ENCODE assay signal across 14 cellular contexts in the genomic region with DNA sequence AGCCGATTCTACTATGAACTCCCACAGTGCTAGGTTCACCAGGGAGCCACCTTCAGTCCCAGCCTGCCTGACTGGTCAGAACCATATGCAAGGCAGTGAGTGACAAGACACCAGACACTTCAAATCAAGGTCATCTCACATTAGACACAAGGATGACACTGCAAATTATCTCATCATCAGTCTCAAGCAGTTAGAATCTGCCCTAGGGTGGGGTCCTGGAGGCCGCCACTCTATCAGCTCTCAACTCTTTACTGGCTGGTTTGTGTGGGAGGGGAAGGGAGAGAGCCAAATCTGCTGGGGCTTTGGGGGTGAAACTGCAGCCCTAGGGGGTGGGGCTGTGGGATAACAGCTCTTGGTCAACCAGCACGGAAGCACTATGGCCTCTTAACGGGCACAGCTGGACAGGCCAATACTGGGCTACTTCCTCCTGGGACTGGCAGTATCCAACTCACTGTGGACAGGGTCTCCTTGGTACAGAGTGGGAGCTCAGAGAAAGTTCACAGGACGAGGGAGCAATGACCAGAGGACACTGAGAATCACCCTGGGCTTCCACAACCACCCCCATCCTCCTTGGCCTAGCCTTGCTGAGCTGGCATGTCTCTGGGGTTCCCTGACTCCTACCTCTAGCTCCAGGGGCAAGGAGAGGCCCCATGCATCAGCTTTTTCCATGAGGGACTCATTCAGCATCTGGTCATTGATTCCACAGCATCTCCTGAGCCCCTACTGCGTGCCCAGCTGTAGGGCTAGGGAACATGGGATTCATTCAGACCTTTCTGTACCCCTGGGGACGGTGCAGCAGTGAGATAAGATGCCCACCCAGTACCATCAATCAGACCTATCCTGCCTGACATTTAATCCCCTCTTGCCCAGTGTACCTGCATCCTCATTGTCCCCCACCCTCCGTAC. TPM values are rescaled to one million over a fixed set of nuclear protein-coding genes. Genes with fewer than 3 reads are reported as not detected.
DNase-seq lines count a peak whose midpoint lies in the region; ATAC-seq and TF ChIP-seq lines count a peak whose summit lies in the region.
"Had no signal": no experiment of that assay in that cellular context is flagged by ENCODE, and none has a peak within 500 bp of the region (broad histone marks: within the 10 kb centered on the region; RNA-seq: fewer than 3 reads in every experiment).

No MANE protein-coding gene starts in this region.

- H3K9me3 ChIP-seq in RWPE2 (ENCODE audit: severe bottlenecking) (no peaks in the 10 kb centered on the region), right atrium auricular region (no peaks in the 10 kb centered on the region)
- H3K9me3 ChIP-seq: esophagus squamous epithelium, SK-N-SH had no signal

- TF ChIP-seq CTCF in RWPE2 (IDR thresholded peaks at IDR 0.05; ENCODE audit: poor library complexity, severe bottlenecking) (no peak), right atrium auricular region (IDR thresholded peaks at IDR 0.05) (no peak), GM13976 (IDR thresholded peaks at IDR 0.05; ENCODE audit: borderline replicate concordance, control extremely low read depth, extremely low read depth, insufficient read depth, missing control alignments) (no peak)

- no peak overlapping the region for H3K27ac ChIP-seq in RWPE2 (ENCODE audit: poor library complexity, severe bottlenecking)
- no peak overlapping the region for H3K27ac ChIP-seq in right atrium auricular region
- H3K27ac ChIP-seq: esophagus squamous epithelium had no signal

- in situ Hi-C loops in GM13976 (cut with MboI; ENCODE audit: low sequenced_read_pairs, unreplicated experiment): no loop called here

- H3K27me3 ChIP-seq in RWPE2 (ENCODE audit: insufficient read depth, poor library complexity, severe bottlenecking) (no peaks in the 10 kb centered on the region), right atrium auricular region (peaks cover 2 to 5% of the 10 kb centered on the region in 2 donors)

- ATAC-seq in RWPE2 (ENCODE audit: low read depth): no peak

- DNase-seq in CMK (ENCODE audit: low read depth) (peak; percentile 7), RWPE2 (ENCODE audit: low spot score) (peak; percentile 63), right atrium auricular region (ENCODE audit: low spot score) (peak; percentile 57), posterior vena cava (ENCODE audit: low spot score) (peak; percentile 67), T-helper 9 cell (no peak), NCI-H1417 (lab: John Stamatoyannopoulos, UW) (no peak), GM13976 (ENCODE audit: low spot score) (no peak)
- DNase-seq: activated CD4-positive, CD25-positive, alpha-beta regulatory T cell treated with anti-CD3 and anti-CD28 coated beads, Interleukin-2, amount 50 U/mL, for 72 hours; activated naive CD8-positive, alpha-beta T cell treated with anti-CD3 and anti-CD28 coated beads for 36 hours; esophagus squamous epithelium; HCEC 1CT had no signal

- no peaks in the 10 kb centered on the region for H3K36me3 ChIP-seq in RWPE2 (ENCODE audit: low read depth)
- H3K36me3 ChIP-seq in right atrium auricular region: no peaks in the 10 kb centered on the region

- intact Hi-C loops in posterior vena cava (cut with DNase I): no loop called here

- H3K4me3 ChIP-seq in RWPE2 (ENCODE audit: severe bottlenecking) (no peak overlapping the region), right atrium auricular region (no peak overlapping the region)
- H3K4me3 ChIP-seq: esophagus squamous epithelium had no signal

- no peaks in the 10 kb centered on the region for H3K4me1 ChIP-seq in RWPE2 (ENCODE audit: insufficient read depth, poor library complexity, severe bottlenecking)
- H3K4me1 ChIP-seq in right atrium auricular region: peaks cover 0 to 4% of the 10 kb centered on the region in 2 donors

RNA-seq across cellular contexts. Expression of gene GPRIN2, which starts 5.4 kb away (rescaled TPM):
- under 1 TPM; 0.26 to 0.67 TPM for total RNA-seq in right atrium auricular region
- total RNA-seq in posterior vena cava: not detected
- total RNA-seq: activated naive CD8-positive, alpha-beta T cell treated with anti-CD3 and anti-CD28 coated beads for 36 hours; CD4-positive, alpha-beta T cell; G401 had no signal

RNA-seq across cellular contexts. Expression of gene SYT15, which starts 27.9 kb away (rescaled TPM):
- total RNA-seq in right atrium auricular region (1 to 10 TPM; 1.5 to 2.7 TPM), posterior vena cava (1 to 10 TPM; 5.9 to 6.8 TPM)
- total RNA-seq: G401 had no signal

Comparison
In these comparisons a context has a peak if more than half of its experiments do, and no peak if none do; other contexts are left out.
1. DNase-seq: peak in CMK (single experiment), RWPE2 (single experiment), right atrium auricular region (single experiment) and posterior vena cava (single experiment); none in T-helper 9 cell (single experiment), NCI-H1417 (0 of 3) and GM13976 (single experiment).